Comparison of ENCODE assay signal across 17 cellular contexts in the genomic region with DNA sequence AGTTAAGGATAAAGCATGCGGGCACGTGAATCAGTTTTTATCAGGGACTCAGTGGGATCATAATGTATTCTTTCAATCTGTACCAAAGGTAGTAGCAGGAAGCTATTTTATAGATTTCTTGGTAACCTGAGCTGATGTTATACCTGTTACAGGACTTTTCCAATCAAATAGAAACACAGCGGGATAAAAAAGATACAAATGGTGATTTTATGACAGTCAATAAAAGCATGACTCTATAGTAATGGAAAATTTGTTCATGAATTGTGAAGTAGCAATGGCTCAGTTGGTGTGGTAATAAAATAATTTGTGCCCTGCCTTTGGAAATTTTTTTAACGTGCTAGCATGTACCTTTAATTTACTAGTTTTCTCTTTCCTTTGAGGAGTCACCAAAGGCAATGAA.
DNase-seq lines count a peak whose midpoint lies in the region; ATAC-seq and TF ChIP-seq lines count a peak whose summit lies in the region.
"Had no signal": no experiment of that assay in that cellular context is flagged by ENCODE, and none has a peak within 500 bp of the region (broad histone marks: within the 10 kb centered on the region; RNA-seq: fewer than 3 reads in every experiment).

No MANE protein-coding gene starts in this region.

- no peaks in the 10 kb centered on the region for H3K9me3 ChIP-seq in upper lobe of right lung
- H3K9me3 ChIP-seq: BE2C, BLaER1, Caco-2 had no signal

- intact Hi-C loops in left colon (cut with DNase I, micrococcal nuclease): no loop called here
- intact Hi-C loops in upper lobe of right lung (cut with DNase I): no loop called here

- H3K4me1 ChIP-seq in upper lobe of right lung: no peaks in the 10 kb centered on the region
- H3K4me1 ChIP-seq: BE2C, BLaER1, Caco-2 had no signal

- no peaks in the 10 kb centered on the region for H3K36me3 ChIP-seq in upper lobe of right lung
- H3K36me3 ChIP-seq: BE2C, BLaER1 had no signal

- peak; percentile 77 for DNase-seq in NCI-H146 (lab: John Stamatoyannopoulos, UW)
- DNase-seq in NCI-H146 treated with DMSO at 0.1 percent for 48 hours (lab: John Stamatoyannopoulos, UW; ENCODE audit: unreplicated experiment): peak; percentile 85
- DNase-seq in left colon: no peak
- DNase-seq in upper lobe of right lung: no peak
- no peak for DNase-seq in C1 segment of cervical spinal cord (lab: John Stamatoyannopoulos, UW)
- DNase-seq: 8988T; ACHN; BE2C; Caco-2; Calu3; CD4-positive, alpha-beta T cell; CD8-positive, alpha-beta T cell; DMS79 treated with DMSO at 0.1 percent for 48 hours; GF-D8 had no signal

- H3K27me3 ChIP-seq in upper lobe of right lung: no peaks in the 10 kb centered on the region
- H3K27me3 ChIP-seq: BE2C, BLaER1 had no signal

- no peak for TF ChIP-seq CTCF in upper lobe of right lung (IDR thresholded peaks at IDR 0.05)

- H3K27ac ChIP-seq in upper lobe of right lung: no peak overlapping the region
- H3K27ac ChIP-seq: BLaER1, C4-2B had no signal

- no peak overlapping the region for H3K4me3 ChIP-seq in upper lobe of right lung
- H3K4me3 ChIP-seq: BLaER1 had no signal

- ATAC-seq in left colon (peak; percentile 77), HG03196 (IDR thresholded peaks at IDR 0.05; ENCODE audit: unreplicated experiment) (no peak), upper lobe of right lung (no peak)
- ATAC-seq: CD8-positive, alpha-beta T cell had no signal

Comparison
In these comparisons a context has a peak if more than half of its experiments do, and no peak if none do; other contexts are left out.
1. DNase-seq: peak in NCI-H146 (single experiment) and NCI-H146 treated with DMSO at 0.1 percent for 48 hours (single experiment); none in left colon (0 of 2), upper lobe of right lung (single experiment) and C1 segment of cervical spinal cord (0 of 14).